Comparison of ENCODE assay signal across 9 cellular contexts in the genomic region with DNA sequence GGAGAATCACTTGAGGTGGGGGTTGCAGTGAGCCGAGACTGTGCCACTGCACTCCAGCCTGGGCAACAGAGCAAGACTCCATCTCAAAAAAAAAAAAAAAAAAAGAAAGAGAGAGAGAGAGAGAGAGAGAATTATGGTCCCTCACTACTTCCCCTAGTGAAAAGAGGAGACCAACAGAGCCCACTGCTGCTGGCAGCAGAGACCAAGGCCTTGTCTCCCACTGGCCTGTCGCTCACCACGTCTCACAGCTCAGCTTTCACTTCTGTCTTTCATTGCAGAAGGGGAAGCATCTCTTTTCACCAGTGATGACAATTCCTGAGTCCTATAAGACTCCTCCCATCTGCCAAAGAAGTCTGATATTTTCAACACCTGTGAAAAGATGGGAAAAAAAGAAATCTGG.
DNase-seq lines count a peak whose midpoint lies in the region; ATAC-seq and TF ChIP-seq lines count a peak whose summit lies in the region.
"Had no signal": no experiment of that assay in that cellular context is flagged by ENCODE, and none has a peak within 500 bp of the region (broad histone marks: within the 10 kb centered on the region; RNA-seq: fewer than 3 reads in every experiment).

No MANE protein-coding gene starts in this region.

- no peak overlapping the region for H3K9ac ChIP-seq in endodermal cell (ENCODE audit: extremely low read depth, low read length, poor library complexity, severe bottlenecking)

- peak; percentile 91 for ATAC-seq in GM18502 (IDR thresholded peaks at IDR 0.05; ENCODE audit: poor library complexity, unreplicated experiment)
- ATAC-seq in GM21526 (IDR thresholded peaks at IDR 0.05; ENCODE audit: low FRiP score, unreplicated experiment), result peak; percentile 82
- ATAC-seq in HG03354 (IDR thresholded peaks at IDR 0.05; ENCODE audit: poor library complexity, severe bottlenecking, unreplicated experiment), result peak; percentile 70

- peaks cover 29% of the 10 kb centered on the region for H3K27me3 Mint-ChIP-seq in endodermal cell (ENCODE audit: insufficient read depth)

- no peak for TF ChIP-seq CTCF in endodermal cell (conservative IDR thresholded peaks at IDR 0.05)

- no peaks in the 10 kb centered on the region for H3K36me3 ChIP-seq in endodermal cell (ENCODE audit: control insufficient read depth, insufficient read depth, low read length)

- no peak overlapping the region for H3K27ac Mint-ChIP-seq in endodermal cell

- 80 to 93% methylated on average over 1 to 2 of the region's 3 CpGs for WGBS in endodermal cell (ENCODE audit: insufficient coverage in 1 of 2, insufficient read length in 1 of 2), 2 experiments

- H3K9me3 ChIP-seq in endodermal cell (ENCODE audit: control insufficient read depth, low read length), result no peaks in the 10 kb centered on the region

- H3K4me3 Mint-ChIP-seq in endodermal cell, result no peak overlapping the region

- H3K27ac ChIP-seq in endodermal cell (ENCODE audit: low read depth, low read length), result no peak overlapping the region

- H3K9me3 Mint-ChIP-seq in endodermal cell, result no peaks in the 10 kb centered on the region

- H3K27me3 ChIP-seq in endodermal cell (ENCODE audit: control insufficient read depth, insufficient read depth, low read length, poor library complexity, severe bottlenecking), result peaks cover 9% of the 10 kb centered on the region

- peak; percentile 10 for DNase-seq in endodermal cell
- no peak for DNase-seq in NCI-H1417 (lab: John Stamatoyannopoulos, UW)
- no peak for DNase-seq in DMS153 (lab: John Stamatoyannopoulos, UW)
- no peak for DNase-seq in activated CD4-positive, alpha-beta T cell treated with anti-CD3 and anti-CD28 coated beads for 1 hour
- DNase-seq in GM19238 (ENCODE audit: insufficient read length, low spot score), result no peak
- DNase-seq: central memory CD4-positive, alpha-beta T cell had no signal

- peaks cover 10% of the 10 kb centered on the region for H3K4me1 ChIP-seq in endodermal cell (ENCODE audit: control insufficient read depth, insufficient read depth, low read length)

- H3K36me3 Mint-ChIP-seq in endodermal cell (ENCODE audit: low read depth), result no peaks in the 10 kb centered on the region

- H3K4me1 Mint-ChIP-seq in endodermal cell, result peaks cover 37% of the 10 kb centered on the region

- H3K4me3 ChIP-seq in endodermal cell (ENCODE audit: low read length), result no peak overlapping the region
